ENCODE assay signal across 8 cellular contexts in genomic region chr7:140478361-140479061, GRCh38. TPM values are rescaled to one million over a fixed set of nuclear protein-coding genes. Genes with fewer than 3 reads are reported as not detected.
DNase-seq lines count a peak whose midpoint lies in the region; ATAC-seq and TF ChIP-seq lines count a peak whose summit lies in the region.

No MANE protein-coding gene starts in this region.

- H3K9me3 ChIP-seq in HUES48 (ENCODE audit: control insufficient read depth, insufficient read depth, low read length): no peaks in the 10 kb centered on the region
- no peaks in the 10 kb centered on the region for H3K9me3 ChIP-seq in SK-N-SH

- peak overlapping the region; percentile 83 for H3K4me2 ChIP-seq in SK-N-SH

- peak; percentile 85 for DNase-seq in DMS53 (lab: John Stamatoyannopoulos, UW)
- DNase-seq in SK-N-SH: peak; percentile 84
- DNase-seq in amygdala (lab: John Stamatoyannopoulos, UW): peak in 34 of 56 donors; percentile 0 to 66 (median 32)
- DNase-seq in hepatic stellate cell (ENCODE audit: low spot score): peak; percentile 46
- peak; percentile 27 for DNase-seq in putamen (ENCODE audit: low spot score)
- DNase-seq in T-helper 9 cell: no peak

- CTCF ChIA-PET in SK-N-SH (lab: Yijun Ruan, JAX): interaction anchor here (0.6 to 4.8 kb wide), 17 partner anchors 10 to 197 kb away, joined by 3 to 43 read pairs (median 4); partner anchors contain the start of gene DENND2A

- H3K27ac ChIP-seq in HUES48 (ENCODE audit: low read depth, low read length) (peak overlapping the region; percentile 99), SK-N-SH (ENCODE audit: low read depth in 2 of 2, low read length in 1 of 2) (peak overlapping the region; percentile 70 to 71)

- H3K4me3 ChIP-seq in HUES48 (ENCODE audit: low read depth, low read length) (peak overlapping the region; percentile 78), SK-N-SH (ENCODE audit: low read depth in 2 of 2, low read length in 1 of 2) (peak overlapping the region; percentile 65 to 81)

- ATAC-seq in GM21447 (IDR thresholded peaks at IDR 0.05; ENCODE audit: unreplicated experiment): peak; percentile 25

- H3F3A ChIP-seq in SK-N-SH (replicated peaks; ENCODE audit: insufficient read depth): peaks cover 13% of the 10 kb centered on the region

- no peak for TF ChIP-seq RAD21 in SK-N-SH (IDR thresholded peaks at IDR 0.05; ENCODE audit: low read length)

- H3K79me2 ChIP-seq in SK-N-SH (ENCODE audit: insufficient read depth): peaks cover 56% of the 10 kb centered on the region

- H3K27me3 ChIP-seq in HUES48 (ENCODE audit: control insufficient read depth, insufficient read depth, low read length): no peaks in the 10 kb centered on the region
- peaks cover under 1% of the 10 kb centered on the region; the same call in 1 of the 2 replicates for H3K27me3 ChIP-seq in SK-N-SH (ENCODE audit: insufficient read depth)

- no peak for TF ChIP-seq EP300 in SK-N-SH (IDR thresholded peaks at IDR 0.05; ENCODE audit: borderline replicate concordance in 1 of 2, low read depth in 1 of 2, low read length in 1 of 2)

- WGBS in SK-N-SH (ENCODE audit: low lambda C conversion rate): 2% methylated on average over 31 of the region's 64 CpGs

- no peak for TF ChIP-seq CTCF in SK-N-SH (IDR thresholded peaks at IDR 0.05)

- H3K36me3 ChIP-seq in HUES48 (ENCODE audit: control insufficient read depth, insufficient read depth, low read length) (no peaks in the 10 kb centered on the region), SK-N-SH (replicated peaks in 1 of 2; ENCODE audit: control insufficient read depth in 1 of 2, insufficient read depth in 2 of 2, low read length in 1 of 2) (peaks cover 0 to 4% of the 10 kb centered on the region in 2 experiments)

- peak overlapping the region; percentile 95 for H2AFZ ChIP-seq in SK-N-SH (ENCODE audit: low read depth)

- peaks cover 21% of the 10 kb centered on the region for H3K4me1 ChIP-seq in HUES48 (ENCODE audit: control insufficient read depth, insufficient read depth, low read length)
- H3K4me1 ChIP-seq in SK-N-SH (ENCODE audit: control insufficient read depth in 1 of 2, insufficient read depth in 2 of 2, low read depth in 1 of 2, low read length in 1 of 2): peaks cover 4 to 7% of the 10 kb centered on the region in 2 experiments; a peak in 2 of 4 replicates

- no peaks in the 10 kb centered on the region for H3K9me2 ChIP-seq in SK-N-SH

- H4K20me1 ChIP-seq in SK-N-SH (ENCODE audit: insufficient read depth): peaks cover 47% of the 10 kb centered on the region

- peak overlapping the region; percentile 86 for H3K9ac ChIP-seq in HUES48 (ENCODE audit: low read depth, low read length)
- peak overlapping the region; percentile 85 for H3K9ac ChIP-seq in SK-N-SH

- POLR2A ChIA-PET in SK-N-SH (lab: Yijun Ruan, JAX): interaction anchor here (1.3 kb wide), 2 partner anchors 162 to 218 kb away, joined by 3 to 6 read pairs; partner anchors contain the start of genes DENND2A and NDUFB2

TF ChIP-seq in SK-N-SH, 30 proteins besides CTCF, POLR2A, EP300 and RAD21:
- TF ChIP-seq REST (IDR thresholded peaks at IDR 0.05; ENCODE audit: low read depth, low read length) (no peak), EZH2phosphoT487 (IDR thresholded peaks at IDR 0.05; ENCODE audit: borderline replicate concordance, low read depth) (no peak), YY1 (IDR thresholded peaks at IDR 0.05; ENCODE audit: low read depth) (no peak), IRF3 (IDR thresholded peaks at IDR 0.05; ENCODE audit: low read depth, low read length) (no peak)
TF ChIP-seq in SK-N-SH: peak in this region for 0.

RNA-seq across cellular contexts. Expression of gene MKRN1, which starts 0.8 kb away (rescaled TPM):
- 53.5 and 61.4 TPM in 2 replicates for polyA plus RNA-seq in SK-N-SH (2012; rRNA removed)
- polyA plus RNA-seq in SK-N-SH (2012; cell fraction: cytosol; rRNA removed): 59.4 and 62.2 TPM in 2 replicates
- polyA plus RNA-seq in SK-N-SH (2012; cell fraction: nucleus; rRNA removed): 46.5 and 61.8 TPM in 2 replicates
